Comparison of ENCODE assay signal across 22 cellular contexts in genomic region chr2:216320852-216321251, GRCh38. TPM values are rescaled to one million over a fixed set of nuclear protein-coding genes. Genes with fewer than 3 reads are reported as not detected.
"Had no signal": no experiment of that assay in that cellular context is flagged by ENCODE, and none has a peak within 500 bp of the region (broad histone marks: within the 10 kb centered on the region; RNA-seq: fewer than 3 reads in every experiment).

No MANE protein-coding gene starts in this region.

- ATAC-seq: gastroesophageal sphincter; left lobe of liver; sciatic nerve; stimulated activated naive B cell treated with anti-CD40 and anti-IgM and Interleukin-4, amounts not matched to agents 10 μg/mL and 1 μg/mL and 100 μg/mL, for 72 hours; stimulated activated naive CD8-positive, alpha-beta T cell treated with anti-CD3 and anti-CD28 coated beads, Interleukin-15, amount 100 ng/mL, for 72 hours; upper lobe of right lung had no signal

- H3K27ac ChIP-seq: coronary artery, gastroesophageal sphincter, neutrophil, skin epidermis, testis, tibial nerve, upper lobe of right lung, vagina had no signal

- H3K4me3 ChIP-seq: coronary artery, gastroesophageal sphincter, skin epidermis, testis, tibial nerve, upper lobe of right lung, vagina had no signal

- H3K36me3 ChIP-seq: gastroesophageal sphincter, neutrophil, tibial nerve, upper lobe of right lung, vagina had no signal

- H3K4me1 ChIP-seq: gastroesophageal sphincter, testis, tibial nerve, upper lobe of right lung, vagina had no signal

- DNase-seq: effector CD4-positive, alpha-beta T cell; glutamatergic neuron; islet precursor cell; midbrain; posterior cingulate gyrus; stimulated activated CD4-positive, alpha-beta T cell treated with anti-CD3 and anti-CD28 coated beads, Interleukin-2, amount 100 ng/mL, for 24 hours; stimulated activated CD4-positive, alpha-beta T cell treated with anti-CD3 and anti-CD28 coated beads, Interleukin-4, amount 100 ng/mL, for 4 hours; stimulated activated naive B cell treated with anti-CD40 and anti-IgM and Interleukin-4, amounts not matched to agents 10 μg/mL and 1 μg/mL and 100 μg/mL, for 72 hours; stimulated activated naive CD8-positive, alpha-beta T cell treated with anti-CD3 and anti-CD28 coated beads, Interleukin-15, amount 100 ng/mL, for 72 hours; testis; upper lobe of right lung had no signal

- H3K27me3 Mint-ChIP-seq: stimulated activated naive CD8-positive, alpha-beta T cell treated with anti-CD3 and anti-CD28 coated beads, Interleukin-15, amount 100 ng/mL, for 72 hours had no signal

- H3K9me3 ChIP-seq: neutrophil, testis, upper lobe of right lung, vagina had no signal

- H3K36me3 Mint-ChIP-seq: stimulated activated naive B cell treated with anti-CD40 and anti-IgM and Interleukin-4, amounts not matched to agents 10 μg/mL and 1 μg/mL and 100 μg/mL, for 72 hours had no signal

- H3K9me3 Mint-ChIP-seq: nephron; stimulated activated naive CD8-positive, alpha-beta T cell treated with anti-CD3 and anti-CD28 coated beads, Interleukin-15, amount 100 ng/mL, for 72 hours had no signal

- H3K4me3 Mint-ChIP-seq: nephron; stimulated activated naive B cell treated with anti-CD40 and anti-IgM and Interleukin-4, amounts not matched to agents 10 μg/mL and 1 μg/mL and 100 μg/mL, for 72 hours; stimulated activated naive CD8-positive, alpha-beta T cell treated with anti-CD3 and anti-CD28 coated beads, Interleukin-15, amount 100 ng/mL, for 72 hours had no signal

- H3K27me3 ChIP-seq: testis, tibial nerve, vagina had no signal

- H3K4me1 Mint-ChIP-seq: nephron; stimulated activated naive B cell treated with anti-CD40 and anti-IgM and Interleukin-4, amounts not matched to agents 10 μg/mL and 1 μg/mL and 100 μg/mL, for 72 hours had no signal

- H3K27ac Mint-ChIP-seq: nephron; stimulated activated naive B cell treated with anti-CD40 and anti-IgM and Interleukin-4, amounts not matched to agents 10 μg/mL and 1 μg/mL and 100 μg/mL, for 72 hours; stimulated activated naive CD8-positive, alpha-beta T cell treated with anti-CD3 and anti-CD28 coated beads, Interleukin-15, amount 100 ng/mL, for 72 hours had no signal

RNA-seq across cellular contexts. Expression of gene MARCHF4, which starts 51.4 kb away (rescaled TPM):
- total RNA-seq: gastroesophageal sphincter, left lobe of liver, sciatic nerve, subcutaneous adipose tissue, tibial nerve, vagina had no signal
- polyA plus RNA-seq: esophagus had no signal
